In the genomic region with DNA sequence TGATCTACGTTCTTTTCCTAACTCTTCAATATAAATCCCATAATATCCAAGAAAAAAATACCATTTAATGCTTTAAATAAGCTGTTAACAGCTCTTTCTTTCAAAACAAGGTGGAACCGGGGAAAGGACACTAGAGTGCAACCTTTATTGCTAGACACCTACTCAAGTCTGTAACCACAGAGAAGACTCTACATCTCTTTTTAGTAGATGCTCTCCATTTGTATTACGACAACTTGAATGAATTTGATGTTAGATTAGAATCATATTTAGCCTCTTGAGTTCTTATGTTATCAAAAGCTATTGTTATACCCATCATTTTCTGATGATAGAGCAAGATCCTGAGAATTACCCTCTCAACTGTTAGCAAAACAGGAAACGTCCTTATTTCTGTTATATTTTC, we compare ENCODE assay signal across 30 cellular contexts.
"Had no signal": no experiment of that assay in that cellular context is flagged by ENCODE, and none has a peak within 500 bp of the region (broad histone marks: within the 10 kb centered on the region; RNA-seq: fewer than 3 reads in every experiment).

No MANE protein-coding gene starts in this region.

- H3K36me3 Mint-ChIP-seq: stimulated activated effector memory CD8-positive, alpha-beta T cell treated with anti-CD3 and anti-CD28 coated beads, Interleukin-12 subunit alpha, Interleukin-12 subunit beta, amount 100 ng/mL, for 72 hours had no signal

- H3K27me3 Mint-ChIP-seq: activated CD8-positive, alpha-beta T cell treated with anti-CD3 and anti-CD28 coated beads for 36 hours; activated naive CD8-positive, alpha-beta T cell treated with anti-CD3 and anti-CD28 coated beads, Interleukin-2, amount 50 U/mL, for 24 hours; effector memory CD8-positive, alpha-beta T cell; stimulated activated naive CD8-positive, alpha-beta T cell treated with anti-CD3 and anti-CD28 coated beads, Interleukin-15, Interleukin-2, amounts not matched to agents 100 ng/mL and 50 ng/mL, for 24 hours had no signal

- H3K4me3 ChIP-seq: gastrocnemius medialis, left ventricle myocardium inferior, lung, pancreas, prostate gland, skin epidermis, thoracic aorta had no signal

- DNase-seq: activated CD4-positive, alpha-beta T cell treated with anti-CD3 and anti-CD28 coated beads, Interleukin-2, amount 50 U/mL, for 1 hour; activated CD8-positive, alpha-beta T cell treated with anti-CD3 and anti-CD28 coated beads for 36 hours; activated effector memory CD4-positive, alpha-beta T cell treated with anti-CD3 and anti-CD28 coated beads, Interleukin-2, amount 50 U/mL, for 16 hours; activated naive CD8-positive, alpha-beta T cell treated with anti-CD3 and anti-CD28 coated beads, Interleukin-2, amount 50 U/mL, for 24 hours; amygdala; caudate nucleus; cortex of kidney; effector memory CD8-positive, alpha-beta T cell; gastrocnemius medialis; glutamatergic neuron; islet precursor cell; left ventricle myocardium inferior; mesendoderm; nucleus accumbens; pancreas; retina; stimulated activated CD4-positive, alpha-beta T cell treated with anti-CD3 and anti-CD28 coated beads, Interleukin-12 subunit alpha, Interleukin-12 subunit beta, amount 100 ng/mL, for 4 hours; stimulated activated CD4-positive, alpha-beta T cell treated with anti-CD3 and anti-CD28 coated beads, Interleukin-4, amount 100 ng/mL, for 24 hours; T-helper 9 cell; trophoblast cell had no signal

- H3K36me3 ChIP-seq: gastrocnemius medialis, left ventricle myocardium inferior, pancreas, prostate gland, thoracic aorta had no signal

- H3K4me3 Mint-ChIP-seq: activated CD8-positive, alpha-beta T cell treated with anti-CD3 and anti-CD28 coated beads for 36 hours; activated T-helper 1 cell treated with anti-CD3 and anti-CD28 coated beads, Interleukin-12 subunit alpha, Interleukin-12 subunit beta, Interleukin-2, Interleukin-4 antibody, amounts not matched to agents 30 ng/mL and 10 ng/mL and 1 ng/mL, durations not matched to agents 14 hours and 24 hours and 36 hours; effector memory CD8-positive, alpha-beta T cell; neural crest cell; stimulated activated effector memory CD8-positive, alpha-beta T cell treated with anti-CD3 and anti-CD28 coated beads, Interleukin-12 subunit alpha, Interleukin-12 subunit beta, amount 100 ng/mL, for 72 hours had no signal

- H3K9me3 ChIP-seq: gastrocnemius medialis, left ventricle myocardium inferior, pancreas, prostate gland, thoracic aorta had no signal

- H3K9me3 Mint-ChIP-seq: activated CD8-positive, alpha-beta T cell treated with anti-CD3 and anti-CD28 coated beads for 36 hours; activated naive CD8-positive, alpha-beta T cell treated with anti-CD3 and anti-CD28 coated beads, Interleukin-2, amount 50 U/mL, for 24 hours; activated T-helper 1 cell treated with anti-CD3 and anti-CD28 coated beads, Interleukin-12 subunit alpha, Interleukin-12 subunit beta, Interleukin-2, Interleukin-4 antibody, amounts not matched to agents 30 ng/mL and 10 ng/mL and 1 ng/mL, durations not matched to agents 14 hours and 24 hours and 36 hours; effector memory CD8-positive, alpha-beta T cell; stimulated activated effector memory CD8-positive, alpha-beta T cell treated with anti-CD3 and anti-CD28 coated beads, Interleukin-12 subunit alpha, Interleukin-12 subunit beta, amount 100 ng/mL, for 72 hours; stimulated activated naive CD8-positive, alpha-beta T cell treated with anti-CD3 and anti-CD28 coated beads, Interleukin-15, Interleukin-2, amounts not matched to agents 100 ng/mL and 50 ng/mL, for 24 hours had no signal

- H3K4me1 ChIP-seq: gastrocnemius medialis, pancreas, prostate gland had no signal

- H3K27me3 ChIP-seq: gastrocnemius medialis, pancreas had no signal

- H3K27ac ChIP-seq: gastrocnemius medialis, left ventricle myocardium inferior, pancreas, prostate gland, skin epidermis, thoracic aorta, VCaP had no signal

- H3K27ac Mint-ChIP-seq: activated T-helper 1 cell treated with anti-CD3 and anti-CD28 coated beads, Interleukin-12 subunit alpha, Interleukin-12 subunit beta, Interleukin-2, Interleukin-4 antibody, amounts not matched to agents 30 ng/mL and 10 ng/mL and 1 ng/mL, durations not matched to agents 14 hours and 24 hours and 36 hours; effector memory CD8-positive, alpha-beta T cell; stimulated activated effector memory CD8-positive, alpha-beta T cell treated with anti-CD3 and anti-CD28 coated beads, Interleukin-12 subunit alpha, Interleukin-12 subunit beta, amount 100 ng/mL, for 72 hours; stimulated activated naive CD8-positive, alpha-beta T cell treated with anti-CD3 and anti-CD28 coated beads, Interleukin-15, Interleukin-2, amounts not matched to agents 100 ng/mL and 50 ng/mL, for 24 hours had no signal

- ATAC-seq: activated CD8-positive, alpha-beta T cell treated with anti-CD3 and anti-CD28 coated beads for 36 hours; activated naive CD8-positive, alpha-beta T cell treated with anti-CD3 and anti-CD28 coated beads, Interleukin-2, amount 50 U/mL, for 24 hours; effector memory CD8-positive, alpha-beta T cell; gastrocnemius medialis; pancreas; sciatic nerve; stimulated activated effector memory CD8-positive, alpha-beta T cell treated with anti-CD3 and anti-CD28 coated beads, Interleukin-12 subunit alpha, Interleukin-12 subunit beta, amount 100 ng/mL, for 72 hours had no signal
